9 cellular contexts compared by ENCODE assay signal in genomic region chr20:37365760-37366638, GRCh38. TPM values are rescaled to one million over a fixed set of nuclear protein-coding genes. Genes with fewer than 3 reads are reported as not detected.
DNase-seq lines count a peak whose midpoint lies in the region; ATAC-seq and TF ChIP-seq lines count a peak whose summit lies in the region.
"Had no signal": no experiment of that assay in that cellular context is flagged by ENCODE, and none has a peak within 500 bp of the region (broad histone marks: within the 10 kb centered on the region; RNA-seq: fewer than 3 reads in every experiment).

No MANE protein-coding gene starts in this region.

- no peak for TF ChIP-seq CTCF in right atrium auricular region (IDR thresholded peaks at IDR 0.05)
- no peak for TF ChIP-seq CTCF in upper lobe of right lung (IDR thresholded peaks at IDR 0.05)

- H3K27ac ChIP-seq in right atrium auricular region, result no peak overlapping the region
- no peak overlapping the region for H3K27ac ChIP-seq in upper lobe of right lung

- H3K4me3 ChIP-seq in right atrium auricular region, result no peak overlapping the region
- no peak overlapping the region for H3K4me3 ChIP-seq in upper lobe of right lung

- ATAC-seq in Right ventricle myocardium inferior (peak; percentile 46), HG03060 (IDR thresholded peaks at IDR 0.05; ENCODE audit: low read depth, unreplicated experiment) (peak; percentile 41), upper lobe of right lung (peak; percentile 78), HG02938 (IDR thresholded peaks at IDR 0.05; ENCODE audit: unreplicated experiment) (no peak)

- H3K4me1 ChIP-seq in right atrium auricular region, result no peaks in the 10 kb centered on the region
- no peaks in the 10 kb centered on the region for H3K4me1 ChIP-seq in upper lobe of right lung

- intact Hi-C loops in Right ventricle myocardium inferior (cut with DNase I) (no loop called here), upper lobe of right lung (cut with DNase I) (no loop called here)

- peak; percentile 5 for DNase-seq in Right ventricle myocardium inferior (ENCODE audit: missing footprints)
- DNase-seq in right atrium auricular region (ENCODE audit: low spot score), result no peak
- DNase-seq in SIG-M5 treated with dmso at 0.1 percent for 504 hours (lab: John Stamatoyannopoulos, UW; ENCODE audit: unreplicated experiment), result peak; percentile 96
- DNase-seq in upper lobe of right lung, result peak; percentile 4
- no peak for DNase-seq in NCI-H510A (lab: John Stamatoyannopoulos, UW)
- no peak for DNase-seq in NCI-H748 (lab: John Stamatoyannopoulos, UW; ENCODE audit: unreplicated experiment)
- DNase-seq: NCI-H2029 had no signal

- H3K9me3 ChIP-seq in right atrium auricular region (no peaks in the 10 kb centered on the region), upper lobe of right lung (no peaks in the 10 kb centered on the region)

- H3K36me3 ChIP-seq in right atrium auricular region (peaks cover 9% of the 10 kb centered on the region), upper lobe of right lung (peaks cover 12% of the 10 kb centered on the region)

- H3K27me3 ChIP-seq in right atrium auricular region, result no peaks in the 10 kb centered on the region
- H3K27me3 ChIP-seq in upper lobe of right lung, result no peaks in the 10 kb centered on the region

RNA-seq across cellular contexts. Expression of gene SRC, which starts 20.1 kb away (rescaled TPM):
- total RNA-seq in Right ventricle myocardium inferior (6.0 TPM), right atrium auricular region (10 to 100 TPM in 1 of 2 donors, 1 to 10 TPM in 1; 6.9 to 14.3 TPM), upper lobe of right lung (64.0 TPM)

Comparison
In these comparisons a context has a peak if more than half of its experiments do, and no peak if none do; other contexts are left out.
1. DNase-seq: peak in Right ventricle myocardium inferior (single experiment), SIG-M5 treated with dmso at 0.1 percent for 504 hours (single experiment) and upper lobe of right lung (single experiment); none in right atrium auricular region (single experiment), NCI-H510A (single experiment) and NCI-H748 (single experiment).